Comparison of ENCODE assay signal across 8 cellular contexts in genomic region chr14:24188251-24189058, GRCh38. TPM values are rescaled to one million over a fixed set of nuclear protein-coding genes. Genes with fewer than 3 reads are reported as not detected.
DNase-seq lines count a peak whose midpoint lies in the region; ATAC-seq, FAIRE-seq and TF ChIP-seq lines count a peak whose summit lies in the region.

IPO4 (minus strand) TSS chr14:24188816; CDS start chr14:24188787, 29 bp downstream.

- H2AFZ ChIP-seq in Loucy (ENCODE audit: low read length), result peak within 1 kb of the TSS; percentile 62

- H3K4me1 ChIP-seq in Loucy (ENCODE audit: insufficient read depth, low read length, poor library complexity, severe bottlenecking) (peaks cover 11% of the 10 kb centered on the region), RWPE2 (ENCODE audit: insufficient read depth, poor library complexity, severe bottlenecking) (peaks cover 4% of the 10 kb centered on the region)

- H3K79me2 ChIP-seq in Loucy (ENCODE audit: insufficient read depth, low read length), result peaks cover 17% of the 10 kb centered on the region; the same call in 1 of the 2 replicates

- H3K4me3 ChIP-seq in Loucy (ENCODE audit: low read length, poor library complexity, severe bottlenecking), result peak within 1 kb of the TSS; percentile 80
- peak within 1 kb of the TSS; percentile 77 for H3K4me3 ChIP-seq in RWPE2 (ENCODE audit: severe bottlenecking)

- no peaks in the 10 kb centered on the region; the same call in 1 of the 2 replicates for H3K36me3 ChIP-seq in Loucy (ENCODE audit: insufficient read depth, low read length)
- peaks cover 67% of the 10 kb centered on the region for H3K36me3 ChIP-seq in RWPE2 (ENCODE audit: low read depth)

- DNase-seq in ELF-1 (ENCODE audit: low read depth, low spot score) (peak; percentile 98), H54 (ENCODE audit: insufficient read length, low spot score) (peak; percentile 85), RWPE2 (ENCODE audit: low spot score) (peak; percentile 99), fibroblast of peridontal ligament (ENCODE audit: extremely low read depth) (peak; percentile 97), natural killer cell (peak; percentile 87)
- DNase-seq in activated T-helper 2 cell treated with anti-CD3 and anti-CD28 coated beads, Interferon-gamma antibody, Interleukin-2, Interleukin-4, amounts not matched to agents 10 μg/mL and 5 μg/mL and 100 μg/mL, durations not matched to agents 14 hours and 24 hours and 36 hours (ENCODE audit: low spot score), result peak; percentile 93
- DNase-seq in stimulated activated naive CD4-positive, alpha-beta T cell (lab: John Stamatoyannopoulos, UW), result peak; percentile 84 to 94 (median 93)

- peak within 1 kb of the TSS; percentile 62 for H3K27ac ChIP-seq in RWPE2 (ENCODE audit: poor library complexity, severe bottlenecking)

- peak within 1 kb of the TSS; percentile 88 for H3K4me3 Mint-ChIP-seq in activated T-helper 2 cell treated with anti-CD3 and anti-CD28 coated beads, Interferon-gamma antibody, Interleukin-2, Interleukin-4, amounts not matched to agents 10 μg/mL and 5 μg/mL and 100 μg/mL, durations not matched to agents 14 hours and 24 hours and 36 hours (ENCODE audit: low read depth)
- H3K4me3 Mint-ChIP-seq in natural killer cell, result peak within 1 kb of the TSS; percentile 85

- H4K20me1 ChIP-seq in Loucy (ENCODE audit: insufficient read depth, low read length, poor library complexity, severe bottlenecking), result no peaks in the 10 kb centered on the region

- peak within 1 kb of the TSS; percentile 81 for H3K27ac Mint-ChIP-seq in activated T-helper 2 cell treated with anti-CD3 and anti-CD28 coated beads, Interferon-gamma antibody, Interleukin-2, Interleukin-4, amounts not matched to agents 10 μg/mL and 5 μg/mL and 100 μg/mL, durations not matched to agents 14 hours and 24 hours and 36 hours
- H3K27ac Mint-ChIP-seq in natural killer cell, result peak within 1 kb of the TSS; percentile 83 to 97

- H3F3A ChIP-seq in Loucy (ENCODE audit: low read depth), result no peaks in the 10 kb centered on the region

- no peaks in the 10 kb centered on the region for H3K9me3 Mint-ChIP-seq in activated T-helper 2 cell treated with anti-CD3 and anti-CD28 coated beads, Interferon-gamma antibody, Interleukin-2, Interleukin-4, amounts not matched to agents 10 μg/mL and 5 μg/mL and 100 μg/mL, durations not matched to agents 14 hours and 24 hours and 36 hours
- no peaks in the 10 kb centered on the region for H3K9me3 Mint-ChIP-seq in natural killer cell

- no peaks in the 10 kb centered on the region for H3K27me3 Mint-ChIP-seq in activated T-helper 2 cell treated with anti-CD3 and anti-CD28 coated beads, Interferon-gamma antibody, Interleukin-2, Interleukin-4, amounts not matched to agents 10 μg/mL and 5 μg/mL and 100 μg/mL, durations not matched to agents 14 hours and 24 hours and 36 hours (ENCODE audit: low read depth)
- no peaks in the 10 kb centered on the region for H3K27me3 Mint-ChIP-seq in natural killer cell (ENCODE audit: low read depth in 2 of 2)

- peak; percentile 88 for ATAC-seq in RWPE2 (ENCODE audit: low read depth)
- ATAC-seq in natural killer cell, result peak; percentile 92 to 97 (median 93)

- H3K9me2 ChIP-seq in Loucy (replicated peaks; ENCODE audit: low read depth, low read length), result no peaks in the 10 kb centered on the region

- peak; percentile 62 for FAIRE-seq in H54 (lab: Jason Lieb, UNC)

- H3K36me3 Mint-ChIP-seq in activated T-helper 2 cell treated with anti-CD3 and anti-CD28 coated beads, Interferon-gamma antibody, Interleukin-2, Interleukin-4, amounts not matched to agents 10 μg/mL and 5 μg/mL and 100 μg/mL, durations not matched to agents 14 hours and 24 hours and 36 hours (ENCODE audit: low read depth), result peaks cover 64% of the 10 kb centered on the region
- H3K36me3 Mint-ChIP-seq in natural killer cell, result no peaks in the 10 kb centered on the region

- TF ChIP-seq CTCF in Loucy (conservative IDR thresholded peaks at IDR 0.05; ENCODE audit: low read length) (no peak), RWPE2 (IDR thresholded peaks at IDR 0.05; ENCODE audit: poor library complexity, severe bottlenecking) (no peak), natural killer cell (IDR thresholded peaks at IDR 0.05) (no peak)

- H3K27me3 ChIP-seq in Loucy (ENCODE audit: insufficient read depth, low read length, poor library complexity, severe bottlenecking) (no peaks in the 10 kb centered on the region), RWPE2 (ENCODE audit: insufficient read depth, poor library complexity, severe bottlenecking) (no peaks in the 10 kb centered on the region)

- peak within 1 kb of the TSS; percentile 84 for H3K4me2 ChIP-seq in Loucy (ENCODE audit: low read depth, low read length, poor library complexity, severe bottlenecking)

- intact Hi-C loops in activated T-helper 2 cell treated with anti-CD3 and anti-CD28 coated beads, Interferon-gamma antibody, Interleukin-2, Interleukin-4, amounts not matched to agents 10 μg/mL and 5 μg/mL and 100 μg/mL, durations not matched to agents 14 hours and 24 hours and 36 hours (cut with micrococcal nuclease), result loop anchor here (1.0 to 2.0 kb wide), 3 partner anchors 27 to 74 kb away; partner anchors contain the start of genes DCAF11, IRF9, NRL and PSME2
- intact Hi-C loops in natural killer cell (cut with micrococcal nuclease), result loop anchor here (1.0 to 2.0 kb wide), 4 partner anchors 25 to 110 kb away; partner anchors contain the start of genes CHMP4A, DCAF11, DHRS1 and NOP9

- H3K4me1 Mint-ChIP-seq in activated T-helper 2 cell treated with anti-CD3 and anti-CD28 coated beads, Interferon-gamma antibody, Interleukin-2, Interleukin-4, amounts not matched to agents 10 μg/mL and 5 μg/mL and 100 μg/mL, durations not matched to agents 14 hours and 24 hours and 36 hours (ENCODE audit: low read depth), result peaks cover 23% of the 10 kb centered on the region
- peaks cover 26 to 34% of the 10 kb centered on the region in 2 donors for H3K4me1 Mint-ChIP-seq in natural killer cell

- TF ChIP-seq POLR2A in H54 (IDR thresholded peaks at IDR 0.05; ENCODE audit: low read depth, low read length), result peak; percentile 65

- H3K9me3 ChIP-seq in Loucy (ENCODE audit: insufficient read depth, low read depth, low read length), result no peaks in the 10 kb centered on the region
- no peaks in the 10 kb centered on the region for H3K9me3 ChIP-seq in RWPE2 (ENCODE audit: severe bottlenecking)

- peak within 1 kb of the TSS; percentile 70 for H3K9ac ChIP-seq in Loucy (ENCODE audit: low read depth, low read length, poor library complexity, severe bottlenecking)

RNA-seq across cellular contexts. Expression of gene IPO4, which starts in this region (rescaled TPM):
- 77.0 and 80.4 TPM in 2 replicates for total RNA-seq in activated T-helper 2 cell treated with anti-CD3 and anti-CD28 coated beads, Interferon-gamma antibody, Interleukin-2, Interleukin-4, amounts not matched to agents 10 μg/mL and 5 μg/mL and 100 μg/mL, durations not matched to agents 14 hours and 24 hours and 36 hours
- 10 to 100 TPM; 46.2 to 61.5 (median 51.9) TPM for total RNA-seq in natural killer cell

Comparison
In these comparisons a context has a peak if more than half of its experiments do, and no peak if none do; other contexts are left out.
1. Peak in every context shown above with its lines: DNase-seq, ATAC-seq, H3K4me3 ChIP-seq and H3K27ac ChIP-seq.